In the genomic region with DNA sequence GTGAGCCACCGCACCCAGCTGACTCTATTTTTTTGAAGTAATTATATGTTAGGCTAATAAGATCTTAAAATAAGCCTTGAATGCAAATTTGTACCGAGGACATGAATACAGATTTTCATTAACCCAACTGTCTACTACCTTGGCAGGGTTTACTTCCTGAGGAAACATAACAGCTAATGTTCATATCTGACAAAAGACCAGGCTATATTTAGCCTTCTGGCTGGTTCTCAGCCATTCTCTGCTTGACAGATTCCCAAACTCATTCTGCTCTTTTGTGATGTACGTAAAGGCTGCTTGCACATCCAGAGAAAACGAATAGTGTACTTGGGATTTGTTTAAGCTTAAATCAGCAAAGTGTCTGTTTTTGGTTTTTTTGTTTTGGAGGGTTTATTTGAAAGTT, we compare ENCODE assay signal across 18 cellular contexts. TPM values are rescaled to one million over a fixed set of nuclear protein-coding genes. Genes with fewer than 3 reads are reported as not detected.
DNase-seq lines count a peak whose midpoint lies in the region; ATAC-seq and TF ChIP-seq lines count a peak whose summit lies in the region.
"Had no signal": no experiment of that assay in that cellular context is flagged by ENCODE, and none has a peak within 500 bp of the region (broad histone marks: within the 10 kb centered on the region; RNA-seq: fewer than 3 reads in every experiment).

No MANE protein-coding gene starts in this region.

- peaks cover 17% of the 10 kb centered on the region for H3K4me1 Mint-ChIP-seq in Calu3 (ENCODE audit: low read depth, unreplicated experiment)

- in situ Hi-C loops in astrocyte of the spinal cord (cut with HindIII; ENCODE audit: low sequenced_read_pairs): no loop called here

- no peak overlapping the region for H3K4me3 ChIP-seq in astrocyte of the spinal cord (ENCODE audit: low read depth, low read length)
- no peak overlapping the region for H3K4me3 ChIP-seq in gastroesophageal sphincter
- no peak overlapping the region for H3K4me3 ChIP-seq in prostate gland
- no peak overlapping the region for H3K4me3 ChIP-seq in vagina
- H3K4me3 ChIP-seq: cardiac muscle cell, lung had no signal

- H3K9me3 ChIP-seq in gastroesophageal sphincter (peaks cover 0 to 9% (median 0%) of the 10 kb centered on the region in 3 donors), prostate gland (no peaks in the 10 kb centered on the region), vagina (no peaks in the 10 kb centered on the region)

- intact Hi-C loops in Calu3 (cut with micrococcal nuclease; ENCODE audit: unreplicated experiment) (no loop called here), prostate gland (cut with DNase I) (no loop called here), vagina (cut with DNase I) (no loop called here)

- peak overlapping the region in 3 of 4 donors; percentile 12 to 46 (median 20) for H3K27ac ChIP-seq in gastroesophageal sphincter
- peak overlapping the region; percentile 12 to 35 for H3K27ac ChIP-seq in prostate gland
- H3K27ac ChIP-seq in vagina: no peak overlapping the region
- H3K27ac ChIP-seq: cardiac muscle cell, HL-60, KMS-11 had no signal

- peak overlapping the region; percentile 55 for H3K4me3 Mint-ChIP-seq in Calu3 (ENCODE audit: low read depth, unreplicated experiment)
- H3K4me3 Mint-ChIP-seq: activated B cell treated with CpG ODN at 0.5 μM for 24 hours; activated naive CD4-positive, alpha-beta T cell treated with anti-CD3 and anti-CD28 coated beads for 36 hours had no signal

- no TSS peak for BruUV-seq in Calu3 (replicated peaks; lab: Mats Ljungman, UMichigan)

- ATAC-seq in gastroesophageal sphincter (no peak), HG03469 (IDR thresholded peaks at IDR 0.05; ENCODE audit: unreplicated experiment) (no peak), HG03565 (IDR thresholded peaks at IDR 0.05; ENCODE audit: unreplicated experiment) (no peak)
- ATAC-seq: stimulated activated naive CD8-positive, alpha-beta T cell treated with anti-CD3 and anti-CD28 coated beads, Interleukin-15, Interleukin-2, amounts not matched to agents 100 U/mL and 50 U/mL, for 24 hours had no signal

- 12 to 27% methylated on average over 3 to 4 of the region's 4 CpGs for WGBS in gastroesophageal sphincter (ENCODE audit: low coverage in 1 of 2), 2 donors
- WGBS in prostate gland: 39% methylated on average over 4 of the region's 4 CpGs

- H3K36me3 Mint-ChIP-seq in Calu3 (ENCODE audit: insufficient read depth, unreplicated experiment): peaks cover 16% of the 10 kb centered on the region

- no peaks in the 10 kb centered on the region for H3K9me3 Mint-ChIP-seq in Calu3 (ENCODE audit: low read depth, unreplicated experiment)

- H3K27me3 ChIP-seq in gastroesophageal sphincter (peaks cover 5% of the 10 kb centered on the region), prostate gland (replicated peaks; ENCODE audit: insufficient read depth) (no peaks in the 10 kb centered on the region), vagina (no peaks in the 10 kb centered on the region)
- H3K27me3 ChIP-seq: cardiac muscle cell had no signal

- H3K27ac Mint-ChIP-seq in Calu3 (ENCODE audit: unreplicated experiment): peak overlapping the region; percentile 99
- H3K27ac Mint-ChIP-seq: activated B cell treated with CpG ODN at 0.5 μM for 24 hours; activated naive CD4-positive, alpha-beta T cell treated with anti-CD3 and anti-CD28 coated beads for 36 hours had no signal

- TF ChIP-seq POLR2A in gastroesophageal sphincter (IDR thresholded peaks at IDR 0.05) (no peak), prostate gland (IDR thresholded peaks at IDR 0.05) (no peak), vagina (IDR thresholded peaks at IDR 0.05) (no peak)

- TF ChIP-seq CTCF in Calu3 (IDR thresholded peaks at IDR 0.05; ENCODE audit: unreplicated experiment) (no peak), astrocyte of the spinal cord (IDR thresholded peaks at IDR 0.05; ENCODE audit: low read depth, low read length) (no peak), gastroesophageal sphincter (IDR thresholded peaks at IDR 0.05) (no peak), prostate gland (IDR thresholded peaks at IDR 0.05) (no peak), vagina (IDR thresholded peaks at IDR 0.05) (no peak)

- CTCF ChIA-PET in Calu3 (lab: Charles Lee): interaction anchor here (0.6 to 1.1 kb wide), 3 partner anchors 36 to 43 kb away, joined by 3 read pairs; no protein-coding TSS in a partner anchor

- H3K4me1 ChIP-seq in gastroesophageal sphincter (peaks cover 0 to 14% (median 2%) of the 10 kb centered on the region in 3 donors), prostate gland (replicated peaks) (no peaks in the 10 kb centered on the region), vagina (peaks cover 9% of the 10 kb centered on the region)

- no peak for TF ChIP-seq EP300 in gastroesophageal sphincter (IDR thresholded peaks at IDR 0.05)

- DNase-seq in Calu3: no peak
- peak; percentile 10 for DNase-seq in astrocyte of the spinal cord (ENCODE audit: low read depth, low spot score)
- no peak for DNase-seq in prostate gland (ENCODE audit: low spot score)
- no peak for DNase-seq in vagina (ENCODE audit: extremely low spot score in 2 of 2)
- DNase-seq in T-helper 1 cell: no peak
- DNase-seq: activated B cell treated with CpG ODN at 0.5 μM for 24 hours; activated naive CD4-positive, alpha-beta T cell treated with anti-CD3 and anti-CD28 coated beads for 36 hours; NCI-H1436; NCI-H226; OCI-M1; stimulated activated naive CD8-positive, alpha-beta T cell treated with anti-CD3 and anti-CD28 coated beads, Interleukin-15, Interleukin-2, amounts not matched to agents 100 U/mL and 50 U/mL, for 24 hours had no signal

- no peaks in the 10 kb centered on the region for H3K27me3 Mint-ChIP-seq in Calu3 (ENCODE audit: unreplicated experiment)
- H3K27me3 Mint-ChIP-seq: activated B cell treated with CpG ODN at 0.5 μM for 24 hours had no signal

- no peaks in the 10 kb centered on the region for H3K36me3 ChIP-seq in gastroesophageal sphincter
- no peaks in the 10 kb centered on the region for H3K36me3 ChIP-seq in prostate gland
- no peaks in the 10 kb centered on the region for H3K36me3 ChIP-seq in vagina
- H3K36me3 ChIP-seq: cardiac muscle cell had no signal

RNA-seq across cellular contexts. Expression of a gene that starts 21.6 kb away (rescaled TPM):
- total RNA-seq in Calu3 (2022) (not detected in 2 replicates), gastroesophageal sphincter (not detected), prostate gland (under 1 TPM in 1 of 2 donors, not detected in 1; 0.34 TPM), vagina (not detected)
- total RNA-seq: activated B cell treated with CpG ODN at 0.5 μM for 24 hours, cardiac muscle cell had no signal
